In genomic region chr4:153005914-153006381, GRCh38 we compare ENCODE assay signal across 1 cellular context.
TF ChIP-seq lines count a peak whose summit lies in the region.

No MANE protein-coding gene starts in this region.

TF ChIP-seq in H1, 55 proteins besides CTCF, POLR2A, EP300 and RAD21 (continued from another document):
- TF ChIP-seq, protein P1, sequence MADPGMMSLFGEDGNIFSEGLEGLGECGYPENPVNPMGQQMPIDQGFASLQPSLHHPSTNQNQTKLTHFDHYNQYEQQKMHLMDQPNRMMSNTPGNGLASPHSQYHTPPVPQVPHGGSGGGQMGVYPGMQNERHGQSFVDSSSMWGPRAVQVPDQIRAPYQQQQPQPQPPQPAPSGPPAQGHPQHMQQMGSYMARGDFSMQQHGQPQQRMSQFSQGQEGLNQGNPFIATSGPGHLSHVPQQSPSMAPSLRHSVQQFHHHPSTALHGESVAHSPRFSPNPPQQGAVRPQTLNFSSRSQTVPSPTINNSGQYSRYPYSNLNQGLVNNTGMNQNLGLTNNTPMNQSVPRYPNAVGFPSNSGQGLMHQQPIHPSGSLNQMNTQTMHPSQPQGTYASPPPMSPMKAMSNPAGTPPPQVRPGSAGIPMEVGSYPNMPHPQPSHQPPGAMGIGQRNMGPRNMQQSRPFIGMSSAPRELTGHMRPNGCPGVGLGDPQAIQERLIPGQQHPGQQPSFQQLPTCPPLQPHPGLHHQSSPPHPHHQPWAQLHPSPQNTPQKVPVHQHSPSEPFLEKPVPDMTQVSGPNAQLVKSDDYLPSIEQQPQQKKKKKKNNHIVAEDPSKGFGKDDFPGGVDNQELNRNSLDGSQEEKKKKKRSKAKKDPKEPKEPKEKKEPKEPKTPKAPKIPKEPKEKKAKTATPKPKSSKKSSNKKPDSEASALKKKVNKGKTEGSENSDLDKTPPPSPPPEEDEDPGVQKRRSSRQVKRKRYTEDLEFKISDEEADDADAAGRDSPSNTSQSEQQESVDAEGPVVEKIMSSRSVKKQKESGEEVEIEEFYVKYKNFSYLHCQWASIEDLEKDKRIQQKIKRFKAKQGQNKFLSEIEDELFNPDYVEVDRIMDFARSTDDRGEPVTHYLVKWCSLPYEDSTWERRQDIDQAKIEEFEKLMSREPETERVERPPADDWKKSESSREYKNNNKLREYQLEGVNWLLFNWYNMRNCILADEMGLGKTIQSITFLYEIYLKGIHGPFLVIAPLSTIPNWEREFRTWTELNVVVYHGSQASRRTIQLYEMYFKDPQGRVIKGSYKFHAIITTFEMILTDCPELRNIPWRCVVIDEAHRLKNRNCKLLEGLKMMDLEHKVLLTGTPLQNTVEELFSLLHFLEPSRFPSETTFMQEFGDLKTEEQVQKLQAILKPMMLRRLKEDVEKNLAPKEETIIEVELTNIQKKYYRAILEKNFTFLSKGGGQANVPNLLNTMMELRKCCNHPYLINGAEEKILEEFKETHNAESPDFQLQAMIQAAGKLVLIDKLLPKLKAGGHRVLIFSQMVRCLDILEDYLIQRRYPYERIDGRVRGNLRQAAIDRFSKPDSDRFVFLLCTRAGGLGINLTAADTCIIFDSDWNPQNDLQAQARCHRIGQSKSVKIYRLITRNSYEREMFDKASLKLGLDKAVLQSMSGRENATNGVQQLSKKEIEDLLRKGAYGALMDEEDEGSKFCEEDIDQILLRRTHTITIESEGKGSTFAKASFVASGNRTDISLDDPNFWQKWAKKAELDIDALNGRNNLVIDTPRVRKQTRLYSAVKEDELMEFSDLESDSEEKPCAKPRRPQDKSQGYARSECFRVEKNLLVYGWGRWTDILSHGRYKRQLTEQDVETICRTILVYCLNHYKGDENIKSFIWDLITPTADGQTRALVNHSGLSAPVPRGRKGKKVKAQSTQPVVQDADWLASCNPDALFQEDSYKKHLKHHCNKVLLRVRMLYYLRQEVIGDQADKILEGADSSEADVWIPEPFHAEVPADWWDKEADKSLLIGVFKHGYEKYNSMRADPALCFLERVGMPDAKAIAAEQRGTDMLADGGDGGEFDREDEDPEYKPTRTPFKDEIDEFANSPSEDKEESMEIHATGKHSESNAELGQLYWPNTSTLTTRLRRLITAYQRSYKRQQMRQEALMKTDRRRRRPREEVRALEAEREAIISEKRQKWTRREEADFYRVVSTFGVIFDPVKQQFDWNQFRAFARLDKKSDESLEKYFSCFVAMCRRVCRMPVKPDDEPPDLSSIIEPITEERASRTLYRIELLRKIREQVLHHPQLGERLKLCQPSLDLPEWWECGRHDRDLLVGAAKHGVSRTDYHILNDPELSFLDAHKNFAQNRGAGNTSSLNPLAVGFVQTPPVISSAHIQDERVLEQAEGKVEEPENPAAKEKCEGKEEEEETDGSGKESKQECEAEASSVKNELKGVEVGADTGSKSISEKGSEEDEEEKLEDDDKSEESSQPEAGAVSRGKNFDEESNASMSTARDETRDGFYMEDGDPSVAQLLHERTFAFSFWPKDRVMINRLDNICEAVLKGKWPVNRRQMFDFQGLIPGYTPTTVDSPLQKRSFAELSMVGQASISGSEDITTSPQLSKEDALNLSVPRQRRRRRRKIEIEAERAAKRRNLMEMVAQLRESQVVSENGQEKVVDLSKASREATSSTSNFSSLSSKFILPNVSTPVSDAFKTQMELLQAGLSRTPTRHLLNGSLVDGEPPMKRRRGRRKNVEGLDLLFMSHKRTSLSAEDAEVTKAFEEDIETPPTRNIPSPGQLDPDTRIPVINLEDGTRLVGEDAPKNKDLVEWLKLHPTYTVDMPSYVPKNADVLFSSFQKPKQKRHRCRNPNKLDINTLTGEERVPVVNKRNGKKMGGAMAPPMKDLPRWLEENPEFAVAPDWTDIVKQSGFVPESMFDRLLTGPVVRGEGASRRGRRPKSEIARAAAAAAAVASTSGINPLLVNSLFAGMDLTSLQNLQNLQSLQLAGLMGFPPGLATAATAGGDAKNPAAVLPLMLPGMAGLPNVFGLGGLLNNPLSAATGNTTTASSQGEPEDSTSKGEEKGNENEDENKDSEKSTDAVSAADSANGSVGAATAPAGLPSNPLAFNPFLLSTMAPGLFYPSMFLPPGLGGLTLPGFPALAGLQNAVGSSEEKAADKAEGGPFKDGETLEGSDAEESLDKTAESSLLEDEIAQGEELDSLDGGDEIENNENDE (IDR thresholded peaks at IDR 0.05; ENCODE audit: insufficient replicate concordance, low read length), result no peak
- TF ChIP-seq SP2 (IDR thresholded peaks at IDR 0.05; ENCODE audit: low read length), result no peak
- no peak for TF ChIP-seq GTF2F1 (IDR thresholded peaks at IDR 0.05; ENCODE audit: borderline replicate concordance, low read depth, low read length)
- TF ChIP-seq HDAC2 (IDR thresholded peaks at IDR 0.05; ENCODE audit: borderline replicate concordance in 1 of 2, low read depth in 2 of 2, low read length in 2 of 2), result no peak
- TF ChIP-seq KDM1A (IDR thresholded peaks at IDR 0.05; ENCODE audit: borderline replicate concordance, low read length), result no peak
- no peak for TF ChIP-seq BRCA1 (IDR thresholded peaks at IDR 0.05; ENCODE audit: low read depth, low read length)
- no peak for TF ChIP-seq RBBP5 (IDR thresholded peaks at IDR 0.05; ENCODE audit: borderline replicate concordance, low read depth, low read length)
- no peak for TF ChIP-seq CBX5 (IDR thresholded peaks at IDR 0.05; ENCODE audit: low read depth, low read length)
- TF ChIP-seq RNF2 (IDR thresholded peaks at IDR 0.05; ENCODE audit: borderline replicate concordance, low read depth, low read length, missing control alignments, poor library complexity, severe bottlenecking), result no peak
- TF ChIP-seq SUZ12 (IDR thresholded peaks at IDR 0.05; ENCODE audit: low read length), result no peak
